2 cellular contexts compared by ENCODE assay signal in the genomic region with DNA sequence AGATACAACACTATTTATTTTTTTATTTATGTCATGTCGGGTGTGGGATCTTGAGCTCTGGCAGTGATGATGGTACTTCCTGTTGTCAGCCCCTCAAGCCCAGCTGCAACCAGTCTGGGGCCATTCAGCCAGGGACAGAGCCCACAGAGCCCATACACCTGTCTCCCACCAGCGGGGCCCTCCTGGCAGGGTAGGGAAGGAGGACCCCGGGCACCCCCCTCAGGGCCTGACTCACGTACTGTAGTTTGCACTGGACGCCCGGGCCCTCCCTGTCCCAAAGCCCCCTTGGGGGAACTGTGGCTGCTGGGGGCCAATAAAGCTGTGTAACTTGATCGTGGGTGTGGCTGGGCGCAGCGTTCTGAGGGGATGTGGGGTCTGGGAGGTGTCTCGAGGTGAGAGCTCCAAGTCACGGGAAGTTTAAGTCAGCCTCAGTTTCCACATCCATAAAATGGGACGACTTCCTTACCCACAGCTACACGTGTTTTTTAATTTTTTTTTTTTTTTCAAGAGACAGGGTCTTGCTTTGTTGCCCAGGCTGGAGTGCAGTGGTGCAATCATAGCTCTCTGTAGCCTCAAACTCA.
TF ChIP-seq lines count a peak whose summit lies in the region.

No MANE protein-coding gene starts in this region.

TF ChIP-seq in H1, 55 proteins besides CTCF, POLR2A, EP300 and RAD21:
- no peak for TF ChIP-seq SUZ12 (IDR thresholded peaks at IDR 0.05; ENCODE audit: low read length)
- TF ChIP-seq, protein P1, sequence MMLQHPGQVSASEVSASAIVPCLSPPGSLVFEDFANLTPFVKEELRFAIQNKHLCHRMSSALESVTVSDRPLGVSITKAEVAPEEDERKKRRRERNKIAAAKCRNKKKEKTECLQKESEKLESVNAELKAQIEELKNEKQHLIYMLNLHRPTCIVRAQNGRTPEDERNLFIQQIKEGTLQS (IDR thresholded peaks at IDR 0.05; ENCODE audit: insufficient read depth, low read depth, low read length), result no peak
- TF ChIP-seq TEAD4 (IDR thresholded peaks at IDR 0.05; ENCODE audit: low read depth, low read length), result no peak
- no peak for TF ChIP-seq BRCA1 (IDR thresholded peaks at IDR 0.05; ENCODE audit: low read depth, low read length)
- TF ChIP-seq KDM1A (IDR thresholded peaks at IDR 0.05; ENCODE audit: borderline replicate concordance, low read length), result no peak
- TF ChIP-seq KDM4A (IDR thresholded peaks at IDR 0.05; ENCODE audit: low read depth, low read length, severe bottlenecking), result no peak
TF ChIP-seq in H1: peak in this region for 0.

TF ChIP-seq in SK-N-SH treated with all-trans-retinoic acid at 6 μM for 48 hours, 23 proteins besides CTCF, POLR2A, EP300 and RAD21:
- no peak for TF ChIP-seq CSDC2 (CRISPR knock-in tag; IDR thresholded peaks at IDR 0.05)
- TF ChIP-seq ISL1 (CRISPR knock-in tag; IDR thresholded peaks at IDR 0.05), result no peak
- TF ChIP-seq, protein P2, sequence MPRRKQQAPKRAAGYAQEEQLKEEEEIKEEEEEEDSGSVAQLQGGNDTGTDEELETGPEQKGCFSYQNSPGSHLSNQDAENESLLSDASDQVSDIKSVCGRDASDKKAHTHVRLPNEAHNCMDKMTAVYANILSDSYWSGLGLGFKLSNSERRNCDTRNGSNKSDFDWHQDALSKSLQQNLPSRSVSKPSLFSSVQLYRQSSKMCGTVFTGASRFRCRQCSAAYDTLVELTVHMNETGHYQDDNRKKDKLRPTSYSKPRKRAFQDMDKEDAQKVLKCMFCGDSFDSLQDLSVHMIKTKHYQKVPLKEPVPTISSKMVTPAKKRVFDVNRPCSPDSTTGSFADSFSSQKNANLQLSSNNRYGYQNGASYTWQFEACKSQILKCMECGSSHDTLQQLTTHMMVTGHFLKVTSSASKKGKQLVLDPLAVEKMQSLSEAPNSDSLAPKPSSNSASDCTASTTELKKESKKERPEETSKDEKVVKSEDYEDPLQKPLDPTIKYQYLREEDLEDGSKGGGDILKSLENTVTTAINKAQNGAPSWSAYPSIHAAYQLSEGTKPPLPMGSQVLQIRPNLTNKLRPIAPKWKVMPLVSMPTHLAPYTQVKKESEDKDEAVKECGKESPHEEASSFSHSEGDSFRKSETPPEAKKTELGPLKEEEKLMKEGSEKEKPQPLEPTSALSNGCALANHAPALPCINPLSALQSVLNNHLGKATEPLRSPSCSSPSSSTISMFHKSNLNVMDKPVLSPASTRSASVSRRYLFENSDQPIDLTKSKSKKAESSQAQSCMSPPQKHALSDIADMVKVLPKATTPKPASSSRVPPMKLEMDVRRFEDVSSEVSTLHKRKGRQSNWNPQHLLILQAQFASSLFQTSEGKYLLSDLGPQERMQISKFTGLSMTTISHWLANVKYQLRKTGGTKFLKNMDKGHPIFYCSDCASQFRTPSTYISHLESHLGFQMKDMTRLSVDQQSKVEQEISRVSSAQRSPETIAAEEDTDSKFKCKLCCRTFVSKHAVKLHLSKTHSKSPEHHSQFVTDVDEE (CRISPR knock-in tag; IDR thresholded peaks at IDR 0.05), result no peak
- TF ChIP-seq OSR1 (CRISPR knock-in tag; IDR thresholded peaks at IDR 0.05), result no peak
- TF ChIP-seq BACH2 (CRISPR knock-in tag; IDR thresholded peaks at IDR 0.05; ENCODE audit: borderline replicate concordance), result no peak
- TF ChIP-seq TOX (CRISPR knock-in tag; IDR thresholded peaks at IDR 0.05; ENCODE audit: borderline replicate concordance), result no peak
- TF ChIP-seq ZFP3 (CRISPR knock-in tag; IDR thresholded peaks at IDR 0.05), result no peak
- TF ChIP-seq ESRRG (CRISPR knock-in tag; IDR thresholded peaks at IDR 0.05), result no peak
- TF ChIP-seq RARB (CRISPR knock-in tag; IDR thresholded peaks at IDR 0.05), result no peak
- no peak for TF ChIP-seq PPARA (CRISPR knock-in tag; IDR thresholded peaks at IDR 0.05; ENCODE audit: borderline replicate concordance)
- TF ChIP-seq, protein P3, sequence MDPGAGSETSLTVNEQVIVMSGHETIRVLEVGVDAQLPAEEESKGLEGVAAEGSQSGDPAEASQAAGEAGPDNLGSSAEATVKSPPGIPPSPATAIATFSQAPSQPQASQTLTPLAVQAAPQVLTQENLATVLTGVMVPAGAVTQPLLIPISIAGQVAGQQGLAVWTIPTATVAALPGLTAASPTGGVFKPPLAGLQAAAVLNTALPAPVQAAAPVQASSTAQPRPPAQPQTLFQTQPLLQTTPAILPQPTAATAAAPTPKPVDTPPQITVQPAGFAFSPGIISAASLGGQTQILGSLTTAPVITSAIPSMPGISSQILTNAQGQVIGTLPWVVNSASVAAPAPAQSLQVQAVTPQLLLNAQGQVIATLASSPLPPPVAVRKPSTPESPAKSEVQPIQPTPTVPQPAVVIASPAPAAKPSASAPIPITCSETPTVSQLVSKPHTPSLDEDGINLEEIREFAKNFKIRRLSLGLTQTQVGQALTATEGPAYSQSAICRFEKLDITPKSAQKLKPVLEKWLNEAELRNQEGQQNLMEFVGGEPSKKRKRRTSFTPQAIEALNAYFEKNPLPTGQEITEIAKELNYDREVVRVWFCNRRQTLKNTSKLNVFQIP (CRISPR knock-in tag; IDR thresholded peaks at IDR 0.05; ENCODE audit: borderline replicate concordance, low read depth), result no peak
- TF ChIP-seq TCF4 (CRISPR knock-in tag; IDR thresholded peaks at IDR 0.05; ENCODE audit: borderline replicate concordance), result no peak
- no peak for TF ChIP-seq ZFP30 (CRISPR knock-in tag; IDR thresholded peaks at IDR 0.05)
- TF ChIP-seq ZNF565 (CRISPR knock-in tag; conservative IDR thresholded peaks at IDR 0.05; ENCODE audit: low read depth), result no peak
- TF ChIP-seq, protein P4, sequence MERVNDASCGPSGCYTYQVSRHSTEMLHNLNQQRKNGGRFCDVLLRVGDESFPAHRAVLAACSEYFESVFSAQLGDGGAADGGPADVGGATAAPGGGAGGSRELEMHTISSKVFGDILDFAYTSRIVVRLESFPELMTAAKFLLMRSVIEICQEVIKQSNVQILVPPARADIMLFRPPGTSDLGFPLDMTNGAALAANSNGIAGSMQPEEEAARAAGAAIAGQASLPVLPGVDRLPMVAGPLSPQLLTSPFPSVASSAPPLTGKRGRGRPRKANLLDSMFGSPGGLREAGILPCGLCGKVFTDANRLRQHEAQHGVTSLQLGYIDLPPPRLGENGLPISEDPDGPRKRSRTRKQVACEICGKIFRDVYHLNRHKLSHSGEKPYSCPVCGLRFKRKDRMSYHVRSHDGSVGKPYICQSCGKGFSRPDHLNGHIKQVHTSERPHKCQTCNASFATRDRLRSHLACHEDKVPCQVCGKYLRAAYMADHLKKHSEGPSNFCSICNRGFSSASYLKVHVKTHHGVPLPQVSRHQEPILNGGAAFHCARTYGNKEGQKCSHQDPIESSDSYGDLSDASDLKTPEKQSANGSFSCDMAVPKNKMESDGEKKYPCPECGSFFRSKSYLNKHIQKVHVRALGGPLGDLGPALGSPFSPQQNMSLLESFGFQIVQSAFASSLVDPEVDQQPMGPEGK (CRISPR knock-in tag; IDR thresholded peaks at IDR 0.05; ENCODE audit: borderline replicate concordance), result no peak
- TF ChIP-seq ZNF70 (CRISPR knock-in tag; IDR thresholded peaks at IDR 0.05), result no peak
- TF ChIP-seq SNAI2 (CRISPR knock-in tag; IDR thresholded peaks at IDR 0.05), result no peak
- TF ChIP-seq, protein P5, sequence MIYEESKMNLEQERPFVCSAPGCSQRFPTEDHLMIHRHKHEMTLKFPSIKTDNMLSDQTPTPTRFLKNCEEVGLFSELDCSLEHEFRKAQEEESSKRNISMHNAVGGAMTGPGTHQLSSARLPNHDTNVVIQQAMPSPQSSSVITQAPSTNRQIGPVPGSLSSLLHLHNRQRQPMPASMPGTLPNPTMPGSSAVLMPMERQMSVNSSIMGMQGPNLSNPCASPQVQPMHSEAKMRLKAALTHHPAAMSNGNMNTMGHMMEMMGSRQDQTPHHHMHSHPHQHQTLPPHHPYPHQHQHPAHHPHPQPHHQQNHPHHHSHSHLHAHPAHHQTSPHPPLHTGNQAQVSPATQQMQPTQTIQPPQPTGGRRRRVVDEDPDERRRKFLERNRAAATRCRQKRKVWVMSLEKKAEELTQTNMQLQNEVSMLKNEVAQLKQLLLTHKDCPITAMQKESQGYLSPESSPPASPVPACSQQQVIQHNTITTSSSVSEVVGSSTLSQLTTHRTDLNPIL (CRISPR knock-in tag; IDR thresholded peaks at IDR 0.05; ENCODE audit: low read depth), result no peak
